9 cellular contexts compared by ENCODE assay signal in the genomic region with DNA sequence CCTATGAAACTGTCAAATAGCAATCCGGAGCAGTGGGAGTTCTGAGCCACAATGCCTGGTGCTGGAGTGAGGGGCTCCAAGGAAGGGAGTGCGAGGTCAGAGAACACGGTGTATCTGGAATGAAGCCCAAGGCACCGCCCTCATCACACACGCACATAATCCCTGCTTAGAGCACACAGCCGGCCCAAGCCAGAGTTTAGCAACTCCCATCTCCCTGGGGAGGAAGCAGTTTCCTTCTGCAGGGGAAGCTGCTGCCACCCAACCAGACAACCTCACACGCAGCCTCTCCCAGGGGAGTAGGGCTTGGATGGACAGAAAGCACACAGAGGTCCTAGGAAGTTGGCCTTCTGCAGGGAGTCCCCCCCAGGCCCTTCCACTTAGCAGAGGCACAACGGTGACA. TPM values are rescaled to one million over a fixed set of nuclear protein-coding genes. Genes with fewer than 3 reads are reported as not detected.
DNase-seq lines count a peak whose midpoint lies in the region; ATAC-seq and TF ChIP-seq lines count a peak whose summit lies in the region.
"Had no signal": no experiment of that assay in that cellular context is flagged by ENCODE, and none has a peak within 500 bp of the region (broad histone marks: within the 10 kb centered on the region; RNA-seq: fewer than 3 reads in every experiment).

No MANE protein-coding gene starts in this region.

- peak overlapping the region; percentile 92 to 93 for H3K27ac ChIP-seq in ascending aorta
- H3K27ac ChIP-seq in upper lobe of right lung: peak overlapping the region; percentile 51

- peaks cover 15% of the 10 kb centered on the region for H3K4me1 Mint-ChIP-seq in activated T-helper 17 cell treated with anti-CD3 and anti-CD28 coated beads, Interleukin-2, amount 50 U/mL, for 72 hours

- intact Hi-C loops in ascending aorta (cut with DNase I) (no loop called here), upper lobe of right lung (cut with DNase I) (no loop called here)

- H3K9me3 Mint-ChIP-seq in activated T-helper 17 cell treated with anti-CD3 and anti-CD28 coated beads, Interleukin-2, amount 50 U/mL, for 72 hours: no peaks in the 10 kb centered on the region
- H3K9me3 Mint-ChIP-seq: H9 had no signal

- H3K36me3 Mint-ChIP-seq in activated T-helper 17 cell treated with anti-CD3 and anti-CD28 coated beads, Interleukin-2, amount 50 U/mL, for 72 hours (ENCODE audit: low read depth): no peaks in the 10 kb centered on the region

- H3K4me1 ChIP-seq in ascending aorta (peaks cover 68 to 92% of the 10 kb centered on the region in 2 donors), upper lobe of right lung (peaks cover 73% of the 10 kb centered on the region)

- TF ChIP-seq CTCF in ascending aorta (IDR thresholded peaks at IDR 0.05): no peak
- no peak for TF ChIP-seq CTCF in upper lobe of right lung (IDR thresholded peaks at IDR 0.05)

- H3K36me3 ChIP-seq in ascending aorta: peaks cover 6 to 7% of the 10 kb centered on the region in 2 donors
- no peaks in the 10 kb centered on the region for H3K36me3 ChIP-seq in upper lobe of right lung

- no peaks in the 10 kb centered on the region for H3K27me3 ChIP-seq in ascending aorta
- H3K27me3 ChIP-seq in upper lobe of right lung: no peaks in the 10 kb centered on the region

- H3K27ac Mint-ChIP-seq in activated T-helper 17 cell treated with anti-CD3 and anti-CD28 coated beads, Interleukin-2, amount 50 U/mL, for 72 hours: no peak overlapping the region

- ATAC-seq in upper lobe of right lung: peak; percentile 57
- ATAC-seq in activated T-helper 17 cell treated with anti-CD3 and anti-CD28 coated beads, Interleukin-2, amount 50 U/mL, for 72 hours (replicated peaks): no peak

- H3K4me3 Mint-ChIP-seq in activated T-helper 17 cell treated with anti-CD3 and anti-CD28 coated beads, Interleukin-2, amount 50 U/mL, for 72 hours: no peak overlapping the region
- H3K4me3 Mint-ChIP-seq: H9 had no signal

- H3K9me3 ChIP-seq in ascending aorta (no peaks in the 10 kb centered on the region), upper lobe of right lung (no peaks in the 10 kb centered on the region)

- DNase-seq in DMS 273 (lab: John Stamatoyannopoulos, UW; ENCODE audit: unreplicated experiment) (peak; percentile 26), DMS 273 treated with DMSO at 0.1 percent for 48 hours (lab: John Stamatoyannopoulos, UW) (no peak), ascending aorta (ENCODE audit: low spot score in 2 of 2) (peak in 1 of 2 donors; percentile 95), left kidney (ENCODE audit: low read depth, low spot score) (peak; percentile 49), upper lobe of right lung (no peak), NAMALWA (ENCODE audit: low spot score) (no peak), NCI-H774 (lab: John Stamatoyannopoulos, UW) (no peak)
- DNase-seq: H9 had no signal

- no peaks in the 10 kb centered on the region for H3K27me3 Mint-ChIP-seq in activated T-helper 17 cell treated with anti-CD3 and anti-CD28 coated beads, Interleukin-2, amount 50 U/mL, for 72 hours

- H3K4me3 ChIP-seq in ascending aorta (peak overlapping the region; percentile 31 to 52), upper lobe of right lung (no peak overlapping the region)

RNA-seq across cellular contexts. Expression of a gene that starts 31.3 kb away (rescaled TPM):
- 814 TPM for total RNA-seq in ascending aorta
- 177 TPM for total RNA-seq in upper lobe of right lung
- total RNA-seq in activated T-helper 17 cell treated with anti-CD3 and anti-CD28 coated beads, Interleukin-2, amount 50 U/mL, for 72 hours: 10 to 100 TPM; 38.3 to 54.1 TPM

Comparison
In these comparisons a context has a peak if more than half of its experiments do, and no peak if none do; other contexts are left out.
1. DNase-seq: peak in DMS 273 (single experiment) and left kidney (single experiment); none in DMS 273 treated with DMSO at 0.1 percent for 48 hours (single experiment), upper lobe of right lung (single experiment), NAMALWA (single experiment) and NCI-H774 (single experiment).